Comparison of ENCODE assay signal across 13 cellular contexts in genomic region chr4:7772708-7773385, GRCh38.
DNase-seq lines count a peak whose midpoint lies in the region; ATAC-seq and TF ChIP-seq lines count a peak whose summit lies in the region.
"Had no signal": no experiment of that assay in that cellular context is flagged by ENCODE, and none has a peak within 500 bp of the region (broad histone marks: within the 10 kb centered on the region; RNA-seq: fewer than 3 reads in every experiment).

No MANE protein-coding gene starts in this region.

- peaks cover 38% of the 10 kb centered on the region for H3K36me3 ChIP-seq in left ventricle myocardium inferior
- H3K36me3 ChIP-seq in uterus: no peaks in the 10 kb centered on the region
- peaks cover 59 to 84% of the 10 kb centered on the region in 2 donors for H3K36me3 ChIP-seq in ascending aorta

- no peak overlapping the region for H3K4me3 ChIP-seq in left ventricle myocardium inferior
- H3K4me3 ChIP-seq in uterus: no peak overlapping the region
- no peak overlapping the region for H3K4me3 ChIP-seq in ascending aorta
- H3K4me3 ChIP-seq: vagina had no signal

- H3K27me3 Mint-ChIP-seq in neural crest cell (ENCODE audit: low read depth): no peaks in the 10 kb centered on the region
- H3K27me3 Mint-ChIP-seq: activated CD8-positive, alpha-beta memory T cell treated with anti-CD3 and anti-CD28 coated beads, Interleukin-2, amount 10 ng/mL, durations not matched to agents 7 days and 5 days had no signal

- H3K4me1 Mint-ChIP-seq in neural crest cell: peaks cover 42% of the 10 kb centered on the region

- H3K36me3 Mint-ChIP-seq in neural crest cell (ENCODE audit: low read depth): peaks cover 8% of the 10 kb centered on the region
- H3K36me3 Mint-ChIP-seq: activated CD8-positive, alpha-beta memory T cell treated with anti-CD3 and anti-CD28 coated beads, Interleukin-2, amount 10 ng/mL, durations not matched to agents 7 days and 5 days had no signal

- DNase-seq in Right ventricle myocardium inferior (ENCODE audit: missing footprints): no peak
- no peak for DNase-seq in cardiac septum (ENCODE audit: low spot score)
- peak; percentile 57 for DNase-seq in left ventricle myocardium inferior
- no peak for DNase-seq in neural crest cell (ENCODE audit: low read depth, low spot score)
- DNase-seq in uterus: peak; percentile 45 to 59
- no peak for DNase-seq in ascending aorta (ENCODE audit: low spot score in 2 of 2)
- DNase-seq in CD1c-positive myeloid dendritic cell (ENCODE audit: extremely low spot score): no peak
- DNase-seq: activated CD8-positive, alpha-beta memory T cell treated with anti-CD3 and anti-CD28 coated beads, Interleukin-2, amount 10 ng/mL, durations not matched to agents 7 days and 5 days; DMS 273 treated with DMSO at 0.1 percent for 48 hours; effector CD8-positive, alpha-beta T cell; SIG-M5 had no signal

- peak overlapping the region; percentile 94 for H3K27ac Mint-ChIP-seq in neural crest cell (ENCODE audit: unreplicated experiment)
- H3K27ac Mint-ChIP-seq: activated CD8-positive, alpha-beta memory T cell treated with anti-CD3 and anti-CD28 coated beads, Interleukin-2, amount 10 ng/mL, durations not matched to agents 7 days and 5 days had no signal

- no peak for TF ChIP-seq POLR2A in uterus (IDR thresholded peaks at IDR 0.05)

- H3K27me3 ChIP-seq in left ventricle myocardium inferior (ENCODE audit: low read depth) (no peaks in the 10 kb centered on the region), uterus (no peaks in the 10 kb centered on the region), ascending aorta (no peaks in the 10 kb centered on the region)
- H3K27me3 ChIP-seq: vagina had no signal

- no peaks in the 10 kb centered on the region for H3K9me3 Mint-ChIP-seq in neural crest cell

- intact Hi-C loops in Right ventricle myocardium inferior (cut with DNase I): no loop called here
- intact Hi-C loops in cardiac septum (cut with DNase I): no loop called here
- intact Hi-C loops in left ventricle myocardium inferior (cut with micrococcal nuclease): no loop called here
- intact Hi-C loops in uterus (cut with DNase I; ENCODE audit: low total_unique reads): no loop called here
- intact Hi-C loops in ascending aorta (cut with DNase I): no loop called here

- H3K4me1 ChIP-seq in left ventricle myocardium inferior (peaks cover 14% of the 10 kb centered on the region), uterus (no peaks in the 10 kb centered on the region), ascending aorta (no peaks in the 10 kb centered on the region)
- H3K4me1 ChIP-seq: vagina had no signal

- no peaks in the 10 kb centered on the region for H3K9me3 ChIP-seq in left ventricle myocardium inferior (replicated peaks)
- no peaks in the 10 kb centered on the region for H3K9me3 ChIP-seq in uterus
- H3K9me3 ChIP-seq in ascending aorta: no peaks in the 10 kb centered on the region
- H3K9me3 ChIP-seq: vagina had no signal

- no peak for TF ChIP-seq CTCF in left ventricle myocardium inferior (IDR thresholded peaks at IDR 0.05; ENCODE audit: borderline replicate concordance)
- TF ChIP-seq CTCF in neural crest cell (conservative IDR thresholded peaks at IDR 0.05): no peak
- no peak for TF ChIP-seq CTCF in uterus (IDR thresholded peaks at IDR 0.05)
- TF ChIP-seq CTCF in ascending aorta (IDR thresholded peaks at IDR 0.05): no peak

- ATAC-seq in Right ventricle myocardium inferior (peak; percentile 48), HG02885 (IDR thresholded peaks at IDR 0.05; ENCODE audit: poor library complexity, unreplicated experiment) (no peak)
- ATAC-seq: activated CD8-positive, alpha-beta memory T cell treated with anti-CD3 and anti-CD28 coated beads, Interleukin-2, amount 10 ng/mL, durations not matched to agents 7 days and 5 days had no signal

- H3K27ac ChIP-seq in left ventricle myocardium inferior (replicated peaks) (peak overlapping the region; percentile 33), uterus (no peak overlapping the region), ascending aorta (no peak overlapping the region)
- H3K27ac ChIP-seq: vagina had no signal

- H3K4me3 Mint-ChIP-seq in neural crest cell: no peak overlapping the region
- H3K4me3 Mint-ChIP-seq: activated CD8-positive, alpha-beta memory T cell treated with anti-CD3 and anti-CD28 coated beads, Interleukin-2, amount 10 ng/mL, durations not matched to agents 7 days and 5 days had no signal

Comparison
In these comparisons a context has a peak if more than half of its experiments do, and no peak if none do; other contexts are left out.
1. DNase-seq: peak in left ventricle myocardium inferior (single experiment) and uterus (2 of 2); none in Right ventricle myocardium inferior (single experiment), cardiac septum (single experiment), neural crest cell (single experiment), ascending aorta (0 of 2) and CD1c-positive myeloid dendritic cell (single experiment).